8 cellular contexts compared by ENCODE assay signal in the genomic region with DNA sequence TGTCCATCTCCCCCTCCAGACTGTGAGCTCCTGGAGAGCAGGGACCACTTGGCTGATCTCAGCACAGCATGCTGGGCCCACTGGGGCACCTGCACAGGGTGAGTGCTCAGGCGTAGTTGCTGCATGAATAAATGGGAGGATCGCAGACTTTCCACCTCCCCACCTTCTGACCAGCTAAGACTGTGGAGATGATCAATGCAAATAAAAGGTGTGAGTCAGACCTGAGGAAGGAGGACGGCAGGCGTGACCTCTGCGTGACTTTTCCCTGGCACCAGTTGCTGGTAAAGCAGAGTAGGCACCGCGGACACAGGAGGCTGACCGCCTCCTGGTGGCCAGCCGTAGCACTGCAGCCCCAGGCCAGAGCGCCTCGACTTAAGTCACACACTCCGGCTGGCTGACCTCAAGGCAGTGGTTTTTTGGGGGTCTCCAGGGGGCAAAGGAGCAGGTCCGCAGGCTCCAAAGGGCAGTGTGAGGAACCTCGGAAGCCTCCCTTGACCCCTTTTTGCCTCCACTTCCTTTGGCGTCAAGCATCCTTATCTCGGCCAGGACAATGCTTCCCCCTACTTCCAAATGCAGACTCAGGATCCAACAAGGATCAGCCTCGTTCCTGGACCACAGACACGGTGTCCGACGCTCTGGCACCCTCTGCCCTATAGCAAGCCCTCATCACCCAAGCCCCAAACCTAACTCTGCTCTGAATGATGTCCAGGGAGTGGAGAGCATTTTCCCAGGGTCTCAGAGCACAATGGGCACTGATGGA. TPM values are rescaled to one million over a fixed set of nuclear protein-coding genes. Genes with fewer than 3 reads are reported as not detected.
DNase-seq lines count a peak whose midpoint lies in the region; ATAC-seq and TF ChIP-seq lines count a peak whose summit lies in the region.

No MANE protein-coding gene starts in this region.

- ATAC-seq in HG02678 (IDR thresholded peaks at IDR 0.05; ENCODE audit: unreplicated experiment) (peak; percentile 77), HG03571 (IDR thresholded peaks at IDR 0.05; ENCODE audit: unreplicated experiment) (no peak)
- ATAC-seq in activated T-cell treated with anti-CD3 and anti-CD28 coated beads, Interleukin-2, amount 50 U/mL, for 72 hours (replicated peaks in 1 of 2) = peak; percentile 17 to 44

- 31 to 41% methylated on average over 20 of the region's 20 CpGs for WGBS in tibial nerve, 2 donors

- no peak overlapping the region for H3K4me2 ChIP-seq in OCI-LY7 (ENCODE audit: low read length)

- H2AFZ ChIP-seq in OCI-LY7 (ENCODE audit: low read length) = no peak overlapping the region

- POLR2A ChIA-PET in OCI-LY7 (lab: Charles Lee) = no interaction called here

- H4K20me1 ChIP-seq in OCI-LY7 (ENCODE audit: insufficient read depth, low read length) = no peaks in the 10 kb centered on the region

- H3K4me1 ChIP-seq in OCI-LY7 (ENCODE audit: insufficient read depth, low read length, poor library complexity, severe bottlenecking) = no peaks in the 10 kb centered on the region
- H3K4me1 ChIP-seq in tibial nerve = no peaks in the 10 kb centered on the region

- peaks cover 33% of the 10 kb centered on the region for H3K4me1 Mint-ChIP-seq in activated T-cell treated with anti-CD3 and anti-CD28 coated beads, Interleukin-2, amount 50 U/mL, for 72 hours (ENCODE audit: low read depth)
- H3K4me1 Mint-ChIP-seq in osteocyte (ENCODE audit: unreplicated experiment) = no peaks in the 10 kb centered on the region

- no peaks in the 10 kb centered on the region for H3K79me2 ChIP-seq in OCI-LY7 (ENCODE audit: insufficient read depth, low read depth, low read length)

- DNase-seq in DMS53 treated with DMSO at 0.1 percent for 48 hours (lab: John Stamatoyannopoulos, UW; ENCODE audit: unreplicated experiment) (peak; percentile 89), OCI-LY7 (ENCODE audit: low spot score) (no peak), fibroblast of the conjunctiva (ENCODE audit: low read depth) (peak; percentile 38), osteocyte (ENCODE audit: extremely low spot score, unreplicated experiment) (peak; percentile 91), tibial nerve (ENCODE audit: low spot score in 2 of 2) (peak in 1 of 2 donors; percentile 28)
- peak; percentile 71 to 83 for DNase-seq in activated T-cell treated with anti-CD3 and anti-CD28 coated beads, Interleukin-2, amount 50 U/mL, for 72 hours

- intact Hi-C loops in OCI-LY7 (cut with micrococcal nuclease; ENCODE audit: unreplicated experiment) = no loop called here

- H3K27ac ChIP-seq in OCI-LY7 (ENCODE audit: low read depth, low read length, poor library complexity, severe bottlenecking) (no peak overlapping the region), tibial nerve (no peak overlapping the region)

- peaks cover 7 to 10% of the 10 kb centered on the region in 2 donors for H3K36me3 Mint-ChIP-seq in activated T-cell treated with anti-CD3 and anti-CD28 coated beads, Interleukin-2, amount 50 U/mL, for 72 hours (ENCODE audit: insufficient read depth in 2 of 2)
- H3K36me3 Mint-ChIP-seq in osteocyte (ENCODE audit: unreplicated experiment) = no peaks in the 10 kb centered on the region

- H3K4me3 Mint-ChIP-seq in activated T-cell treated with anti-CD3 and anti-CD28 coated beads, Interleukin-2, amount 50 U/mL, for 72 hours = no peak overlapping the region
- no peak overlapping the region for H3K4me3 Mint-ChIP-seq in osteocyte (ENCODE audit: unreplicated experiment)

- H3K27me3 Mint-ChIP-seq in activated T-cell treated with anti-CD3 and anti-CD28 coated beads, Interleukin-2, amount 50 U/mL, for 72 hours (ENCODE audit: low read depth) = peaks cover 32% of the 10 kb centered on the region
- peaks cover 10% of the 10 kb centered on the region for H3K27me3 Mint-ChIP-seq in osteocyte (ENCODE audit: unreplicated experiment)

- CTCF ChIA-PET in OCI-LY7 (lab: Charles Lee; ENCODE audit: unreplicated experiment) = no interaction called here

- no peak overlapping the region for H3K27ac Mint-ChIP-seq in activated T-cell treated with anti-CD3 and anti-CD28 coated beads, Interleukin-2, amount 50 U/mL, for 72 hours
- H3K27ac Mint-ChIP-seq in osteocyte (ENCODE audit: unreplicated experiment) = no peak overlapping the region

- peaks cover 8% of the 10 kb centered on the region; the same call in 1 of the 2 replicates for H3K9me3 ChIP-seq in OCI-LY7 (ENCODE audit: low read length)
- H3K9me3 ChIP-seq in tibial nerve = peaks cover 0 to 15% (median 5%) of the 10 kb centered on the region in 4 donors

- BruUV-seq in OCI-LY7 (replicated peaks; lab: Mats Ljungman, UMichigan) = no TSS peak

- H3K9me2 ChIP-seq in OCI-LY7 (ENCODE audit: insufficient read depth, low read length) = no peaks in the 10 kb centered on the region

- TF ChIP-seq POLR2A in tibial nerve (IDR thresholded peaks at IDR 0.05) = no peak

- H3K9me3 Mint-ChIP-seq in activated T-cell treated with anti-CD3 and anti-CD28 coated beads, Interleukin-2, amount 50 U/mL, for 72 hours = peaks cover 5 to 7% of the 10 kb centered on the region in 2 donors
- H3K9me3 Mint-ChIP-seq in osteocyte (ENCODE audit: unreplicated experiment) = peaks cover 8% of the 10 kb centered on the region

- no peaks in the 10 kb centered on the region for H3K27me3 ChIP-seq in tibial nerve

- peak; percentile 66 for TF ChIP-seq CTCF in OCI-LY7 (conservative IDR thresholded peaks at IDR 0.05; ENCODE audit: low read length)
- peak; percentile 91 for TF ChIP-seq CTCF in osteocyte (IDR thresholded peaks at IDR 0.05)
- peak; percentile 60 to 87 (median 71) for TF ChIP-seq CTCF in tibial nerve (IDR thresholded peaks at IDR 0.05)

- H3K4me3 ChIP-seq in OCI-LY7 (ENCODE audit: low read depth, low read length, poor library complexity, severe bottlenecking) = no peak overlapping the region
- no peak overlapping the region for H3K4me3 ChIP-seq in tibial nerve

- no peaks in the 10 kb centered on the region for H3K36me3 ChIP-seq in OCI-LY7 (ENCODE audit: insufficient read depth, low read length)
- no peaks in the 10 kb centered on the region for H3K36me3 ChIP-seq in tibial nerve

- TF ChIP-seq EP300 in tibial nerve (IDR thresholded peaks at IDR 0.05) = no peak

RNA-seq across cellular contexts. Expression of a gene that starts 12.7 kb away (rescaled TPM):
- total RNA-seq in OCI-LY7 (2014; rRNA removed; shearing (Covaris generic)) = 4.0 and 5.5 TPM in 2 replicates
- total RNA-seq in OCI-LY7 (2022) (5.3 and 6.1 TPM in 2 replicates), osteocyte (8.6 and 11.0 TPM in 2 replicates), tibial nerve (10 to 100 TPM in 3 of 4 donors, 1 to 10 TPM in 1; 9.6 to 18.4 (median 10.8) TPM)
- total RNA-seq in activated T-cell treated with anti-CD3 and anti-CD28 coated beads, Interleukin-2, amount 50 U/mL, for 72 hours = 10 to 100 TPM in 1 of 2 donors, 1 to 10 TPM in 1; 6.7 to 10.1 TPM
